1 cellular context compared by ENCODE assay signal in genomic region chr15:72797834-72798233, GRCh38.
TF ChIP-seq lines count a peak whose summit lies in the region.

No MANE protein-coding gene starts in this region.

TF ChIP-seq in GM23338, 12 proteins besides CTCF, POLR2A, EP300 and RAD21:
- no peak for TF ChIP-seq ETS1 (IDR thresholded peaks at IDR 0.05)
- no peak for TF ChIP-seq POLR2AphosphoS5 (IDR thresholded peaks at IDR 0.05; ENCODE audit: low read depth)
- TF ChIP-seq JUNB (IDR thresholded peaks at IDR 0.05; ENCODE audit: unreplicated experiment) = no peak
- TF ChIP-seq ZNF331 (CRISPR knock-in tag; IDR thresholded peaks at IDR 0.05; ENCODE audit: low read depth) = no peak
- TF ChIP-seq ZNF462 (CRISPR knock-in tag; IDR thresholded peaks at IDR 0.05) = no peak
- TF ChIP-seq EZH2 (IDR thresholded peaks at IDR 0.05; ENCODE audit: low read depth, unreplicated experiment) = no peak
- TF ChIP-seq ZNF114 (CRISPR knock-in tag; IDR thresholded peaks at IDR 0.05) = no peak
- TF ChIP-seq CREB1 (CRISPR knock-in tag; IDR thresholded peaks at IDR 0.05; ENCODE audit: low read depth) = no peak
- no peak for TF ChIP-seq REST (IDR thresholded peaks at IDR 0.05; ENCODE audit: unreplicated experiment)
- TF ChIP-seq STAT1 (IDR thresholded peaks at IDR 0.05; ENCODE audit: unreplicated experiment) = no peak
- TF ChIP-seq NANOG (IDR thresholded peaks at IDR 0.05; ENCODE audit: borderline replicate concordance) = no peak
- TF ChIP-seq EZH2phosphoT487 (IDR thresholded peaks at IDR 0.05; ENCODE audit: unreplicated experiment) = no peak
